Comparison of ENCODE assay signal across 1 cellular context in the genomic region with DNA sequence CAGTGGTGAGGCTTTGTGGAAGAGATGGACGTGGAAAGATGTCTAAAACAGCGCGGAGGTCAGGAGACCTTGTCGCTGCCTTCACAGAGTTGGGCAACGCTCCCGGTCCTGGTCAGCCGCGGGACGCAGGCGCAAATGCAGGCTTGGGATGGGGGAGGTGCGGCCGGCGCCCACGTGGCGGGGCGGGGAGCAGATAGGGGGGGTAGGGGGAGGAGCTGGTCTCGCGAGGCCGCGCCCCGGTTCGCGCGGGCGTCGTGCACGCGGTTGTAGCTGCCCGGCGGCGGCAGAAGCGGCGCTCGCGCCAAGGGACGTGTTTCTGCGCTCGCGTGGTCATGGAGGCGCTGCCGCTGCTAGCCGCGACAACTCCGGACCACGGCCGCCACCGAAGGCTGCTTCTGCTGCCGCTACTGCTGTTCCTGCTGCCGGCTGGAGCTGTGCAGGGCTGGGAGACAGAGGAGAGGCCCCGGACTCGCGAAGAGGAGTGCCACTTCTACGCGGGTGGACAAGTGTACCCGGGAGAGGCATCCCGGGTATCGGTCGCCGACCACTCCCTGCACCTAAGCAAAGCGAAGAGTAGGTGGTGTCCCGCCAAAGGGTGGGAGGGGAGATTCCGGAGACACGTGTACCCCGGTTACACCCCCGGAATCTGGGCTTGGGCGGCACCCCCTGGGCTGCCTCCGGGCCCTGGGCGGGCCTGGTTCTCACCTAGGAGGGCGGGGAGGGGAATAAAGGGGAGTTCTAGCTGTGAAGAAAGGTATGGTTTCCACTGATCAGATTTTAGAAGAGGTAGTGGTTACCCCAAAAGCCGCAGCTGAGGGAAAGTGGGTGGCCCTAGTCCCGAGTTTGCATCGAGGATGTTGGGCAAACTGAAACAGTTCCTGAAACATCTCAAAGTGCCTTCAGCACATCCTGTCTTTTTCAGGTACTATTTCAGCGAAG.
A peak's percentile ranks its signal among the peaks of the same experiment; 100 is the strongest.
TF ChIP-seq lines count a peak whose summit lies in the region.

TSS of gene PRDX4 (plus strand) at position 255 of the 939 bp plus-strand sequence. CDS start at position 333, 78 bp downstream.

TF ChIP-seq in K562, 482 proteins besides CTCF, POLR2A, EP300 and RAD21 (continued from another document and continues in another):
- TF ChIP-seq, protein P1, sequence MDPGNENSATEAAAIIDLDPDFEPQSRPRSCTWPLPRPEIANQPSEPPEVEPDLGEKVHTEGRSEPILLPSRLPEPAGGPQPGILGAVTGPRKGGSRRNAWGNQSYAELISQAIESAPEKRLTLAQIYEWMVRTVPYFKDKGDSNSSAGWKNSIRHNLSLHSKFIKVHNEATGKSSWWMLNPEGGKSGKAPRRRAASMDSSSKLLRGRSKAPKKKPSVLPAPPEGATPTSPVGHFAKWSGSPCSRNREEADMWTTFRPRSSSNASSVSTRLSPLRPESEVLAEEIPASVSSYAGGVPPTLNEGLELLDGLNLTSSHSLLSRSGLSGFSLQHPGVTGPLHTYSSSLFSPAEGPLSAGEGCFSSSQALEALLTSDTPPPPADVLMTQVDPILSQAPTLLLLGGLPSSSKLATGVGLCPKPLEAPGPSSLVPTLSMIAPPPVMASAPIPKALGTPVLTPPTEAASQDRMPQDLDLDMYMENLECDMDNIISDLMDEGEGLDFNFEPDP (CRISPR knock-in tag; IDR thresholded peaks at IDR 0.05): no peak
- TF ChIP-seq ZNF143 (CRISPR knock-in tag; IDR thresholded peaks at IDR 0.05) (no peak), ZNF512 (tag; IDR thresholded peaks at IDR 0.05) (no peak), PTRF (tag; IDR thresholded peaks at IDR 0.05) (no peak), NFYB (IDR thresholded peaks at IDR 0.05; ENCODE audit: extremely low read depth, insufficient read length) (no peak), PURB (CRISPR knock-in tag; IDR thresholded peaks at IDR 0.05; ENCODE audit: low read depth) (no peak), ZNF511 (CRISPR knock-in tag; IDR thresholded peaks at IDR 0.05) (0 out of 2 replicates have a peak, but pooled peaks have one; percentile 26), CHD4 (IDR thresholded peaks at IDR 0.05; ENCODE audit: insufficient read depth, insufficient replicate concordance, low read depth, low read length, poor library complexity, severe bottlenecking) (no peak), KDM2B (CRISPR knock-in tag; IDR thresholded peaks at IDR 0.05) (no peak), ETV1 (tag; conservative IDR thresholded peaks at IDR 0.05; ENCODE audit: low read depth) (no peak), ZNF695 (CRISPR knock-in tag; IDR thresholded peaks at IDR 0.05) (no peak), NR4A1 (CRISPR knock-in tag; IDR thresholded peaks at IDR 0.05) (no peak), NR4A1 (tag; IDR thresholded peaks at IDR 0.05) (no peak), GTF2F1 (IDR thresholded peaks at IDR 0.05; ENCODE audit: low read depth, low read length) (no peak), SREBF1 (IDR thresholded peaks at IDR 0.05; ENCODE audit: borderline replicate concordance, low read depth, low read length) (no peak), ZNF507 (tag; conservative IDR thresholded peaks at IDR 0.05) (no peak), GATAD2B (IDR thresholded peaks at IDR 0.05; ENCODE audit: borderline replicate concordance) (no peak), E2F4 (CRISPR knock-in tag; IDR thresholded peaks at IDR 0.05; ENCODE audit: low read depth) (0 out of 2 replicates have a peak, but pooled peaks have one; percentile 48), CEBPG (CRISPR knock-in tag; IDR thresholded peaks at IDR 0.05) (peak; percentile 90), CEBPG (tag; conservative IDR thresholded peaks at IDR 0.05 in 1 of 2, IDR thresholded peaks at IDR 0.05 in 1 of 2) (peak; percentile 76 to 92; a peak in 3 of 4 replicates), ZNF444 (CRISPR knock-in tag; IDR thresholded peaks at IDR 0.05) (no peak), ILK (tag; IDR thresholded peaks at IDR 0.05; ENCODE audit: borderline replicate concordance, low read depth) (no peak), SMAD4 (CRISPR knock-in tag; conservative IDR thresholded peaks at IDR 0.05) (no peak), MYC (IDR thresholded peaks at IDR 0.05; ENCODE audit: low read depth, low read length) (peak; percentile 96), MYC (CRISPR knock-in tag; IDR thresholded peaks at IDR 0.05; ENCODE audit: borderline replicate concordance, low read depth) (no peak), HNRNPH1 (optimal IDR thresholded peaks at IDR 0.05; ENCODE audit: low read depth, low read length) (no peak), NONO (IDR thresholded peaks at IDR 0.05; ENCODE audit: low read depth in 2 of 2, low read length in 1 of 2) (no peak), ZBTB7A (IDR thresholded peaks at IDR 0.05; ENCODE audit: borderline replicate concordance, control insufficient read depth, low read depth, low read length) (no peak), HIVEP1 (CRISPR knock-in tag; IDR thresholded peaks at IDR 0.05) (no peak), HEY1 (CRISPR knock-in tag; IDR thresholded peaks at IDR 0.05; ENCODE audit: borderline replicate concordance) (no peak), HDAC6 (IDR thresholded peaks at IDR 0.05; ENCODE audit: low read depth, low read length) (no peak), TRIM24 (IDR thresholded peaks at IDR 0.05) (no peak), ZNF395 (CRISPR knock-in tag; IDR thresholded peaks at IDR 0.05) (peak; percentile 23; the same call in 1 of the 2 replicates), ZNF12 (CRISPR knock-in tag; IDR thresholded peaks at IDR 0.05) (no peak), COPS2 (conservative IDR thresholded peaks at IDR 0.05) (no peak), ZBTB34 (CRISPR knock-in tag; IDR thresholded peaks at IDR 0.05) (no peak), NCOR1 (IDR thresholded peaks at IDR 0.05) (no peak), BCL6 (CRISPR knock-in tag; IDR thresholded peaks at IDR 0.05) (no peak), NR1H2 (CRISPR knock-in tag; IDR thresholded peaks at IDR 0.05) (no peak), ZNF76 (CRISPR knock-in tag; IDR thresholded peaks at IDR 0.05; ENCODE audit: borderline replicate concordance) (no peak), ZNF280B (CRISPR knock-in tag; IDR thresholded peaks at IDR 0.05) (no peak), ZFP1 (CRISPR knock-in tag; IDR thresholded peaks at IDR 0.05) (no peak)
- TF ChIP-seq, protein P2, sequence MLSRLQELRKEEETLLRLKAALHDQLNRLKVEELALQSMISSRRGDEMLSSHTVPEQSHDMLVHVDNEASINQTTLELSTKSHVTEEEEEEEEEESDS (CRISPR knock-in tag; IDR thresholded peaks at IDR 0.05): no peak
- TF ChIP-seq, protein P3, sequence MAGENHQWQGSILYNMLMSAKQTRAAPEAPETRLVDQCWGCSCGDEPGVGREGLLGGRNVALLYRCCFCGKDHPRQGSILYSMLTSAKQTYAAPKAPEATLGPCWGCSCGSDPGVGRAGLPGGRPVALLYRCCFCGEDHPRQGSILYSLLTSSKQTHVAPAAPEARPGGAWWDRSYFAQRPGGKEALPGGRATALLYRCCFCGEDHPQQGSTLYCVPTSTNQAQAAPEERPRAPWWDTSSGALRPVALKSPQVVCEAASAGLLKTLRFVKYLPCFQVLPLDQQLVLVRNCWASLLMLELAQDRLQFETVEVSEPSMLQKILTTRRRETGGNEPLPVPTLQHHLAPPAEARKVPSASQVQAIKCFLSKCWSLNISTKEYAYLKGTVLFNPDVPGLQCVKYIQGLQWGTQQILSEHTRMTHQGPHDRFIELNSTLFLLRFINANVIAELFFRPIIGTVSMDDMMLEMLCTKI (IDR thresholded peaks at IDR 0.05; ENCODE audit: partially characterized antibody): no peak
- TF ChIP-seq, protein P4, sequence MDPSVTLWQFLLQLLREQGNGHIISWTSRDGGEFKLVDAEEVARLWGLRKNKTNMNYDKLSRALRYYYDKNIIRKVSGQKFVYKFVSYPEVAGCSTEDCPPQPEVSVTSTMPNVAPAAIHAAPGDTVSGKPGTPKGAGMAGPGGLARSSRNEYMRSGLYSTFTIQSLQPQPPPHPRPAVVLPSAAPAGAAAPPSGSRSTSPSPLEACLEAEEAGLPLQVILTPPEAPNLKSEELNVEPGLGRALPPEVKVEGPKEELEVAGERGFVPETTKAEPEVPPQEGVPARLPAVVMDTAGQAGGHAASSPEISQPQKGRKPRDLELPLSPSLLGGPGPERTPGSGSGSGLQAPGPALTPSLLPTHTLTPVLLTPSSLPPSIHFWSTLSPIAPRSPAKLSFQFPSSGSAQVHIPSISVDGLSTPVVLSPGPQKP (CRISPR knock-in tag; IDR thresholded peaks at IDR 0.05): no peak
- TF ChIP-seq, protein P5, sequence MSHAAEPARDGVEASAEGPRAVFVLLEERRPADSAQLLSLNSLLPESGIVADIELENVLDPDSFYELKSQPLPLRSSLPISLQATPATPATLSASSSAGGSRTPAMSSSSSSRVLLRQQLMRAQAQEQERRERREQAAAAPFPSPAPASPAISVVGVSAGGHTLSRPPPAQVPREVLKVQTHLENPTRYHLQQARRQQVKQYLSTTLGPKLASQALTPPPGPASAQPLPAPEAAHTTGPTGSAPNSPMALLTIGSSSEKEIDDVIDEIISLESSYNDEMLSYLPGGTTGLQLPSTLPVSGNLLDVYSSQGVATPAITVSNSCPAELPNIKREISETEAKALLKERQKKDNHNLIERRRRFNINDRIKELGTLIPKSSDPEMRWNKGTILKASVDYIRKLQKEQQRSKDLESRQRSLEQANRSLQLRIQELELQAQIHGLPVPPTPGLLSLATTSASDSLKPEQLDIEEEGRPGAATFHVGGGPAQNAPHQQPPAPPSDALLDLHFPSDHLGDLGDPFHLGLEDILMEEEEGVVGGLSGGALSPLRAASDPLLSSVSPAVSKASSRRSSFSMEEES (CRISPR knock-in tag; IDR thresholded peaks at IDR 0.05): no peak
